In the genomic region with DNA sequence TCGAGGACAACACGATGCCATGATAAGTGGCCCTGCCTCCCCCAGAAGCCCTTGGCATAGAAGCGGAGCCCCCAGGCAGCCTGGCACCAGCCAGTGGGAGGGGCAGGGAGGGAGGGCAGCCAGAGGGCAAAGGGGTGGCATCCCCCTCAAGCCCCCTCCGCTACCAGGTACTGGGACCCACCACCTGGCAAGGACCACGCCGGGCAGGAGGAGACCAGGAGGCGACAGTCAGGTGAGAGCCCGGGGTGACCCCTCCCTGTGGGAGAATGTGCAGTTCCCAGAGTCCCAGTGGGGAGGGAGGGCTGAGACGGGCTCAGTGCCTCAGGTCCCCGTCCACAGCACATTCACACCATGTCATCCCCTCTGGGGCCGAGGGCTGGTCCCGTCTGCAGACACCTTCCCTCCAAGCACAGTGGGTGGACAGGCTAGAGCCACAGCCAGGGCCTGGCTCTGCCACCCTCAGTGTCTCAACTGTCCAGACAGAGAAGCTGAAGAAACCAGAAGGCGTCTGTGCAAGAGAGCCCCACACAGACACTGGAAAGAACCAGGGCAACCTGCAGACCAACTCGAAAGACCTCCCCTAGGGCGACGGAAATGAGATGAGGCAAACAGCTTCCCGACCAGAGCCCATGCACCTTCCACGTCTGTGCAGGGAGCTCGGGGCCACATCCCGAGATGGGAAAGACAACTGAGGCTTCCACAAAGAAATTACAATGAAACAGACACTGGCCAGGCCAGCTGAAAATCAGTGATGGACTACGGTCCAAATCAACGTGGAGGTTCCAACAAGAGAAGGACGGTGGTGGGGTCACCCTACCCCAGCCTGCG, we compare ENCODE assay signal across 9 cellular contexts. TPM values are rescaled to one million over a fixed set of nuclear protein-coding genes. Genes with fewer than 3 reads are reported as not detected.
A peak's percentile ranks its signal among the peaks of the same experiment; 100 is the strongest.
DNase-seq lines count a peak whose midpoint lies in the region; ATAC-seq, FAIRE-seq and TF ChIP-seq lines count a peak whose summit lies in the region.
"Had no signal": no experiment of that assay in that cellular context is flagged by ENCODE, and none has a peak within 500 bp of the region (broad histone marks: within the 10 kb centered on the region; RNA-seq: fewer than 3 reads in every experiment).

No MANE protein-coding gene starts in this region.

- BruUV-seq in HCT116 (replicated peaks; lab: Mats Ljungman, UMichigan), result no TSS peak

- no peaks in the 10 kb centered on the region for H3K9me2 ChIP-seq in HCT116 (ENCODE audit: insufficient read depth)

- intact Hi-C loops in HCT116 (cut with micrococcal nuclease), result no loop called here
- intact Hi-C loops in body of pancreas (cut with DNase I), result no loop called here
- intact Hi-C loops in kidney (cut with DNase I), result no loop called here

- RAD21 ChIA-PET in HCT116 (lab: Charles Lee; ENCODE audit: low non-redundant PET in 1 of 2, low total read pairs in 2 of 2, uncharacterized antibody in 2 of 2, unreplicated experiment in 2 of 2), result no interaction called here

- CTCF ChIA-PET in HCT116 (lab: Charles Lee), result no interaction called here

- H4K20me1 ChIP-seq in HCT116 (ENCODE audit: insufficient read depth), result no peaks in the 10 kb centered on the region

- peaks cover 35% of the 10 kb centered on the region for H3K79me2 ChIP-seq in HCT116 (ENCODE audit: insufficient read depth, low read length)

- H3K4me2 ChIP-seq in HCT116 (ENCODE audit: low read length), result peak overlapping the region; percentile 2; the same call in 1 of the 2 replicates
- H3K4me2 ChIP-seq in skeletal muscle satellite cell (ENCODE audit: low read length), result peak overlapping the region; percentile 66

- H2AFZ ChIP-seq in HCT116 (ENCODE audit: low read depth, low read length, poor library complexity, severe bottlenecking), result no peak overlapping the region

- no peak for TF ChIP-seq RAD21 in HCT116 (IDR thresholded peaks at IDR 0.05; ENCODE audit: low read depth)

- H3K27me3 ChIP-seq in HCT116 (ENCODE audit: insufficient read depth, low read length) (no peaks in the 10 kb centered on the region), body of pancreas (no peaks in the 10 kb centered on the region), skeletal muscle satellite cell (ENCODE audit: control insufficient read depth, insufficient read depth, low read length) (no peaks in the 10 kb centered on the region)

- H3K4me3 ChIP-seq in HCT116 (replicated peaks in 1 of 2; ENCODE audit: low read depth in 1 of 2, low read length in 2 of 2) (no peak overlapping the region), body of pancreas (no peak overlapping the region), kidney (ENCODE audit: low read length in 2 of 2) (no peak overlapping the region), skeletal muscle satellite cell (ENCODE audit: low read length) (no peak overlapping the region)
- H3K4me3 ChIP-seq: prostate gland had no signal

- no peak for FAIRE-seq in kidney (lab: Jason Lieb, UNC)

- DNase-seq in HCT116 (ENCODE audit: low read depth, low spot score) (no peak), body of pancreas (peak in 3 of 4 donors; percentile 30 to 48 (median 48)), kidney (peak; percentile 72), activated gamma-delta T cell treated with Interleukin-2 at 50 U/mL for 16 hours (no peak)
- no peak for DNase-seq in activated CD4-positive, alpha-beta T cell treated with anti-CD3 and anti-CD28 coated beads for 4 hours

- POLR2A ChIA-PET in HCT116 (lab: Charles Lee), result no interaction called here

- H3K27ac ChIP-seq in HCT116 (ENCODE audit: low read depth, low read length) (no peak overlapping the region), body of pancreas (peak overlapping the region; percentile 81 to 90 (median 86)), kidney (ENCODE audit: low read depth in 2 of 2, low read length in 2 of 2) (peak overlapping the region; percentile 55 to 77)
- H3K27ac ChIP-seq: prostate gland had no signal

- peaks cover 0 to 3% of the 10 kb centered on the region in 2 experiments; a peak in 1 of 4 replicates for H3K36me3 ChIP-seq in HCT116 (ENCODE audit: control insufficient read depth in 1 of 2, insufficient read depth in 2 of 2, low read length in 2 of 2)
- peaks cover 2 to 7% of the 10 kb centered on the region in 2 donors for H3K36me3 ChIP-seq in body of pancreas (replicated peaks in 1 of 2; ENCODE audit: insufficient read depth in 1 of 2, low read depth in 2 of 2)
- H3K36me3 ChIP-seq in kidney (ENCODE audit: control insufficient read depth in 1 of 2, insufficient read depth in 2 of 2, low read length in 2 of 2), result peaks cover 5 to 9% of the 10 kb centered on the region in 2 donors
- peaks cover 10% of the 10 kb centered on the region for H3K36me3 ChIP-seq in skeletal muscle satellite cell (ENCODE audit: insufficient read depth, low read length)

- TF ChIP-seq POLR2A in HCT116 (IDR thresholded peaks at IDR 0.05; ENCODE audit: borderline replicate concordance, extremely low read depth, insufficient read depth, insufficient read length) (no peak), body of pancreas (IDR thresholded peaks at IDR 0.05) (no peak)

- H3K9me3 ChIP-seq in HCT116 (ENCODE audit: control insufficient read depth in 1 of 2, insufficient read depth in 1 of 2, low read depth in 1 of 2, low read length in 2 of 2), result no peaks in the 10 kb centered on the region
- H3K9me3 ChIP-seq in body of pancreas, result no peaks in the 10 kb centered on the region
- no peaks in the 10 kb centered on the region for H3K9me3 ChIP-seq in kidney (ENCODE audit: control insufficient read depth in 1 of 2, low read length in 2 of 2)
- no peaks in the 10 kb centered on the region for H3K9me3 ChIP-seq in skeletal muscle satellite cell (replicated peaks; ENCODE audit: low read length)
- H3K9me3 ChIP-seq: prostate gland had no signal

- H3K4me1 ChIP-seq in HCT116 (ENCODE audit: control insufficient read depth in 1 of 2, insufficient read depth in 2 of 2, low read length in 2 of 2) (peaks cover 4 to 18% of the 10 kb centered on the region in 2 experiments; a peak in 3 of 4 replicates), body of pancreas (peaks cover 73% of the 10 kb centered on the region), kidney (ENCODE audit: control insufficient read depth in 1 of 2, insufficient read depth in 1 of 2, low read depth in 1 of 2, low read length in 2 of 2) (peaks cover 29 to 41% of the 10 kb centered on the region in 2 donors), skeletal muscle satellite cell (ENCODE audit: control insufficient read depth, insufficient read depth, low read length) (peaks cover 59% of the 10 kb centered on the region)

- ATAC-seq in HCT116, result no peak
- no peak for ATAC-seq in body of pancreas
- ATAC-seq in GM21786 (IDR thresholded peaks at IDR 0.05; ENCODE audit: unreplicated experiment), result no peak
- ATAC-seq in HG03469 (IDR thresholded peaks at IDR 0.05; ENCODE audit: unreplicated experiment), result no peak

- H3K9ac ChIP-seq in HCT116 (ENCODE audit: low read length), result no peak overlapping the region
- H3K9ac ChIP-seq in kidney (ENCODE audit: low read length in 2 of 2), result no peak overlapping the region
- H3K9ac ChIP-seq in skeletal muscle satellite cell (ENCODE audit: low read depth, low read length), result no peak overlapping the region

- TF ChIP-seq CTCF in HCT116 (IDR thresholded peaks at IDR 0.05 in 2 of 3, conservative IDR thresholded peaks at IDR 0.05 in 1 of 3; ENCODE audit: borderline replicate concordance in 1 of 3, insufficient read depth in 1 of 3, low read depth in 2 of 3, low read length in 2 of 3) (no peak), body of pancreas (IDR thresholded peaks at IDR 0.05) (no peak), kidney (IDR thresholded peaks at IDR 0.05; ENCODE audit: borderline replicate concordance, extremely low read depth, insufficient read depth) (no peak)

- 61 to 70% methylated on average over 17 to 20 of the region's 24 CpGs for WGBS in body of pancreas, 2 donors

TF ChIP-seq in HCT116, 20 proteins besides CTCF, POLR2A, EP300 and RAD21:
- no peak for TF ChIP-seq EZH2phosphoT487 (IDR thresholded peaks at IDR 0.05; ENCODE audit: borderline replicate concordance)
- TF ChIP-seq ZFX (IDR thresholded peaks at IDR 0.05), result no peak
- no peak for TF ChIP-seq SRF (IDR thresholded peaks at IDR 0.05; ENCODE audit: low read depth)
- TF ChIP-seq, protein P1, sequence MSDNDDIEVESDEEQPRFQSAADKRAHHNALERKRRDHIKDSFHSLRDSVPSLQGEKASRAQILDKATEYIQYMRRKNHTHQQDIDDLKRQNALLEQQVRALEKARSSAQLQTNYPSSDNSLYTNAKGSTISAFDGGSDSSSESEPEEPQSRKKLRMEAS (IDR thresholded peaks at IDR 0.05), result no peak
- TF ChIP-seq JUND (IDR thresholded peaks at IDR 0.05), result no peak
TF ChIP-seq in HCT116: peak in this region for 0.

RNA-seq across cellular contexts. Expression of a gene that starts 11.1 kb away (rescaled TPM):
- 40.7 TPM for total RNA-seq in HCT116 (2021; ENCODE audit: unreplicated experiment)
- polyA plus RNA-seq in HCT116 (2012), result 18.9 and 20.0 TPM in 2 replicates
- total RNA-seq in body of pancreas, result 10 to 100 TPM; 12.2 to 27.4 TPM
- total RNA-seq in kidney, result 46.2 TPM
- 7.7 TPM for polyA plus RNA-seq in kidney (ENCODE audit: insufficient read depth, low read depth, low replicate concordance)
- 3.0 and 3.9 TPM in 2 replicates for total RNA-seq in skeletal muscle satellite cell (2012; rRNA removed)

RNA-seq across cellular contexts. Expression of a gene that starts 31.4 kb away (rescaled TPM):
- total RNA-seq in HCT116 (2021; ENCODE audit: unreplicated experiment) (17.0 TPM), body of pancreas (1 to 10 TPM; 7.3 to 9.6 TPM), kidney (24.4 TPM)
- 9.3 and 9.4 TPM in 2 replicates for polyA plus RNA-seq in HCT116 (2012)
- 16.5 TPM for polyA plus RNA-seq in kidney (ENCODE audit: insufficient read depth, low read depth, low replicate concordance)
- 17.3 and 19.5 TPM in 2 replicates for total RNA-seq in skeletal muscle satellite cell (2012; rRNA removed)

Comparison
In these comparisons a context has a peak if more than half of its experiments do, and no peak if none do; other contexts are left out.
1. DNase-seq: peak in body of pancreas (3 of 4) and kidney (single experiment); none in HCT116 (single experiment), activated gamma-delta T cell treated with Interleukin-2 at 50 U/mL for 16 hours (single experiment) and activated CD4-positive, alpha-beta T cell treated with anti-CD3 and anti-CD28 coated beads for 4 hours (0 of 2).